8 cellular contexts compared by ENCODE assay signal in the genomic region with DNA sequence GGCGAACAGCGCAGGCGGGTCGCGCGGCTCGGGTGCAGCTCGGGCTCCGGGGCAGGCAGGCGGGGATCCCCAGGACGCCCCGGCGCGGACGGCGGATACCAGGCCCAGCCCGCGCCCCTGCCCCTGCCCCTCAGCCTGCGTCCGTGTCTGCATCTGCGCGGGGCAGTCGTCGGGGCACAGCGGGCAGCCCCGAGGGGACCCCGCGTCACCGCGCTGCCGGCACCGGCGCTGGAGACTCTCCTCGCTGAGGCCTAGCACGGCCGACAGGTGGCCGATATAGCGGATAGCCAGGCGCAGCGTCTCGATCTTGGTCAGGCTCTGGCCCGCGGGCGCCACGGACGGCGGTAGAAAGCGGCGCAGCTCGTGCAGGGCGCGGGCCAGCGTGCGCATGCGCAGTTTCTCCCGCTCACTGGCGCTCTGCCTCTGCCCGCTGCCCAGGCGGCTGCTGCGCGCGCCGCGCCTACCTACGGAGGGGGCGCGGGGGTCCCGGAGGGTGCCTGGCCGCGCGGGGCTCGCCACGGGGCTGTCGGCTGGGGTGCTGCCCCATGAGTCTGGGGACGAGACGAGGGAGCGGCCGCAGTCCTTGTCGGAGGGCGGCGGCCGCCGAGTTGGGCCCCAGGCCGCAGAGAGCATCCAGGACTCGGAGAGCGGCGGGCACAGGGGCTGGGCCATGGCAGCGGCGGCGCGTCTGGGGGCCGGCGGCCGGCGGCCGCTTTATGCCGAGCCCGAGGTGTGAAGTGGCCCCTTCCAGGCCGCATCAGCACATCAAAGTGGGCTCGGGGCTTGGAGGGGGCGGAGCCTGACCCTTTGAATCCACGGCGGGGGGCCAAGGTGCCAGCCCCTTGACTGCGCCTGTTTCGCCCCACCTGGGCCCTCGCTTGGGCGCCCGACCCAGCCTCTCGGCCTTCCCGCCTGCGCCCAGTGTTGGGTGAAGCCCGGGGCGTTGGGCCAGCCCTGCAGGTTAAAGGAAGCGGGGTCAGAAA. TPM values are rescaled to one million over a fixed set of nuclear protein-coding genes. Genes with fewer than 3 reads are reported as not detected.
DNase-seq lines count a peak whose midpoint lies in the region; ATAC-seq, FAIRE-seq and TF ChIP-seq lines count a peak whose summit lies in the region.

A gene with protein sequence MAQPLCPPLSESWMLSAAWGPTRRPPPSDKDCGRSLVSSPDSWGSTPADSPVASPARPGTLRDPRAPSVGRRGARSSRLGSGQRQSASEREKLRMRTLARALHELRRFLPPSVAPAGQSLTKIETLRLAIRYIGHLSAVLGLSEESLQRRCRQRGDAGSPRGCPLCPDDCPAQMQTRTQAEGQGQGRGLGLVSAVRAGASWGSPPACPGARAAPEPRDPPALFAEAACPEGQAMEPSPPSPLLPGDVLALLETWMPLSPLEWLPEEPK (minus strand): TSS at position 690 of the 983 bp plus-strand sequence. CDS start 18 bp downstream, at position 672.

- H3K4me3 ChIP-seq in HUES6 (ENCODE audit: low read depth, low read length) (peak within 1 kb of the TSS; percentile 68), NT2/D1 (ENCODE audit: insufficient read length, low read depth) (peak within 1 kb of the TSS; percentile 42), mononuclear cell (ENCODE audit: low read length) (peak within 1 kb of the TSS; percentile 53)

- no peak for FAIRE-seq in D721Med (lab: Jason Lieb, UNC)

- peak; percentile 93 for ATAC-seq in GM21447 (IDR thresholded peaks at IDR 0.05; ENCODE audit: unreplicated experiment)

- DNase-seq in D721Med (ENCODE audit: insufficient read length, low spot score) = peak; percentile 97
- DNase-seq in NT2/D1 (ENCODE audit: low read depth, low spot score) = peak; percentile 77
- peak; percentile 85 for DNase-seq in activated CD8-positive, alpha-beta memory T cell treated with anti-CD3 and anti-CD28 coated beads, Interleukin-2, amount 50 U/mL, for 4 hours
- peak; percentile 94 for DNase-seq in epidermal melanocyte (ENCODE audit: insufficient read length, low spot score)
- DNase-seq in stimulated activated CD8-positive, alpha-beta memory T cell treated with anti-CD3 and anti-CD28 coated beads, Interleukin-2, amount 100 ng/mL, for 48 hours (ENCODE audit: low read depth in 2 of 2) = peak; percentile 81 to 82

- no peaks in the 10 kb centered on the region for H3K9me3 ChIP-seq in HUES6 (ENCODE audit: control insufficient read depth, insufficient read depth, low read depth, low read length)
- H3K9me3 ChIP-seq in NT2/D1 (ENCODE audit: insufficient read depth, low read length) = no peaks in the 10 kb centered on the region
- no peaks in the 10 kb centered on the region for H3K9me3 ChIP-seq in mononuclear cell (ENCODE audit: low read depth, low read length)

- H3K4me1 ChIP-seq in HUES6 (ENCODE audit: control insufficient read depth, insufficient read depth, low read length) = peaks cover 42% of the 10 kb centered on the region
- peaks cover 30% of the 10 kb centered on the region for H3K4me1 ChIP-seq in NT2/D1 (ENCODE audit: insufficient read depth, insufficient read length)
- peaks cover 14% of the 10 kb centered on the region for H3K4me1 ChIP-seq in mononuclear cell (ENCODE audit: insufficient read depth, low read length)

- H3K9ac ChIP-seq in HUES6 (ENCODE audit: low read length) (peak within 1 kb of the TSS; percentile 87), NT2/D1 (ENCODE audit: insufficient read length, low read depth) (peak within 1 kb of the TSS; percentile 75)

- H3K36me3 ChIP-seq in HUES6 (ENCODE audit: control insufficient read depth, insufficient read depth, low read length) (no peaks in the 10 kb centered on the region), NT2/D1 (ENCODE audit: insufficient read depth, insufficient read length, low read length) (no peaks in the 10 kb centered on the region)

- peaks cover 85% of the 10 kb centered on the region for H3K27me3 ChIP-seq in HUES6 (ENCODE audit: control insufficient read depth, insufficient read depth, low read length)
- H3K27me3 ChIP-seq in NT2/D1 (ENCODE audit: insufficient read depth, insufficient read length) = peaks cover 73% of the 10 kb centered on the region
- peaks cover 2% of the 10 kb centered on the region for H3K27me3 ChIP-seq in mononuclear cell (ENCODE audit: insufficient read depth, low read length)

- peak; percentile 46 for TF ChIP-seq CTCF in D721Med (IDR thresholded peaks at IDR 0.05; ENCODE audit: insufficient read depth, missing control alignments)

- no peak within 1 kb of the TSS; the same call in 1 of the 2 replicates for H3K27ac ChIP-seq in HUES6 (ENCODE audit: low read depth, low read length)

RNA-seq across cellular contexts. Expression of the gene that starts here (rescaled TPM):
- not detected for total RNA-seq in mononuclear cell
